1 cellular context compared by ENCODE assay signal in genomic region chr12:14970467-14970866, GRCh38.
TF ChIP-seq lines count a peak whose summit lies in the region.

No MANE protein-coding gene starts in this region.

TF ChIP-seq in K562, 482 proteins besides CTCF, POLR2A, EP300 and RAD21:
- TF ChIP-seq MAFK (IDR thresholded peaks at IDR 0.05; ENCODE audit: low read length) (peak; percentile 81), ZNF766 (CRISPR knock-in tag; conservative IDR thresholded peaks at IDR 0.05) (0 out of 2 replicates have a peak, but pooled peaks have one; percentile 53), SMARCA4 (IDR thresholded peaks at IDR 0.05) (peak; percentile 41; the same call in 1 of the 2 replicates), KLF13 (tag; IDR thresholded peaks at IDR 0.05; ENCODE audit: borderline replicate concordance, low read depth) (no peak), ZNF316 (IDR thresholded peaks at IDR 0.05) (peak; percentile 94), EHMT2 (IDR thresholded peaks at IDR 0.05) (0 out of 2 replicates have a peak, but pooled peaks have one; percentile 38), MAFG (tag; conservative IDR thresholded peaks at IDR 0.05) (peak; percentile 97), CLOCK (CRISPR knock-in tag; IDR thresholded peaks at IDR 0.05; ENCODE audit: borderline replicate concordance) (no peak), MYBL2 (IDR thresholded peaks at IDR 0.05; ENCODE audit: low read depth) (0 out of 2 replicates have a peak, but pooled peaks have one; percentile 12), MYBL2 (CRISPR knock-in tag; IDR thresholded peaks at IDR 0.05; ENCODE audit: borderline replicate concordance) (no peak), CCAR2 (IDR thresholded peaks at IDR 0.05; ENCODE audit: low read depth, low read length) (no peak), NFE2 (IDR thresholded peaks at IDR 0.05; ENCODE audit: low read depth) (peak; percentile 94), STAT6 (CRISPR knock-in tag; IDR thresholded peaks at IDR 0.05) (no peak), DPF2 (IDR thresholded peaks at IDR 0.05) (0 out of 2 replicates have a peak, but pooled peaks have one; percentile 20), ZNF384 (IDR thresholded peaks at IDR 0.05; ENCODE audit: low read depth, low read length) (peak; percentile 66), ZNF639 (CRISPR knock-in tag; conservative IDR thresholded peaks at IDR 0.05 in 1 of 2, IDR thresholded peaks at IDR 0.05 in 1 of 2) (no peak), IRF9 (tag; IDR thresholded peaks at IDR 0.05) (no peak), THRB (CRISPR knock-in tag; conservative IDR thresholded peaks at IDR 0.05) (no peak), BACH1 (tag; IDR thresholded peaks at IDR 0.05) (peak; percentile 93), MAFF (IDR thresholded peaks at IDR 0.05; ENCODE audit: low read length) (peak; percentile 85), TCF15 (CRISPR knock-in tag; IDR thresholded peaks at IDR 0.05) (no peak), NFE2L1 (tag; IDR thresholded peaks at IDR 0.05; ENCODE audit: borderline replicate concordance, low read depth) (peak; percentile 81), C11orf30 (IDR thresholded peaks at IDR 0.05; ENCODE audit: low read depth) (peak; percentile 88), GTF3C2 (IDR thresholded peaks at IDR 0.05; ENCODE audit: borderline replicate concordance, extremely low read depth, insufficient read length) (no peak)
